In the genomic region with DNA sequence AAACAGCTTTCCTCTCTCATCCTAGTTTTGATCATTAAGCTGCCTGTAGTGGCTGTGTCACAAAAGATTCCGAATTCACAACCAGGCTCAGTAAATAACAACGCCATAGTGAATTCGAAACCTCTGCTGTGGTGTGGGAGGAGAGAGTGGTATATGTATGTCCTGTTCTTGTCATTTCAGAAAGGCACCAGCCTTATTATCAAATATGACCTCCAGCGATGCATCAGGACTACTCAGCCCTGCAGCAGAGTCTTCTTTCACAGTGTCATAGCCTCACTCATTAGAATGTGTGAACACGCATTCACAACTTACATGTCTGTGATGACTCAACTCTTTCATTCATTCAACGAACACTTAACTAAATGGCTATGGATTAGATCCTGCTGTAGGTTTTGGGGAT, we compare ENCODE assay signal across 28 cellular contexts. TPM values are rescaled to one million over a fixed set of nuclear protein-coding genes. Genes with fewer than 3 reads are reported as not detected.
DNase-seq lines count a peak whose midpoint lies in the region; ATAC-seq, FAIRE-seq and TF ChIP-seq lines count a peak whose summit lies in the region.
"Had no signal": no experiment of that assay in that cellular context is flagged by ENCODE, and none has a peak within 500 bp of the region (broad histone marks: within the 10 kb centered on the region; RNA-seq: fewer than 3 reads in every experiment).

No MANE protein-coding gene starts in this region.

- no peak for DNase-seq in activated CD4-positive, alpha-beta T cell treated with anti-CD3 and anti-CD28 coated beads for 36 hours
- no peak for DNase-seq in activated CD4-positive, alpha-beta T cell treated with anti-CD3 and anti-CD28 coated beads for 48 hours
- peak in 1 of 2 donors; percentile 15 for DNase-seq in activated T-cell treated with anti-CD3 and anti-CD28 coated beads, Interleukin-2, amount 50 U/mL, for 72 hours
- DNase-seq in activated T-cell treated with anti-CD3 and anti-CD28 coated beads, Interleukin-2, amount 50 U/mL, for 1 hour: no peak
- DNase-seq in GM18507 (ENCODE audit: extremely low spot score, insufficient read length, low read depth) (no peak), esophagus muscularis mucosa (ENCODE audit: extremely low spot score) (peak; percentile 37), body of pancreas (no peak), NCI-H1694 treated with DMSO at 0.1 percent for 48 hours (lab: John Stamatoyannopoulos, UW) (no peak)
- DNase-seq: 8988T, ACHN, DMS153, DND-41, MM.1S, NCI-H1048, NCI-H1417 treated with DMSO at 0.1 percent for 48 hours, NCI-H187, NCI-H2081 treated with DMSO at 0.1 percent for 48 hours, NCI-H2171, NCI-H226, NCI-H510A, NCI-H69, Right ventricle myocardium superior, RPMI8226 had no signal

- peak; percentile 90 for ATAC-seq in activated CD4-positive, alpha-beta T cell treated with anti-CD3 and anti-CD28 coated beads for 36 hours
- ATAC-seq in activated T-cell treated with anti-CD3 and anti-CD28 coated beads, Interleukin-2, amount 50 U/mL, for 72 hours (replicated peaks in 1 of 2): peak; percentile 71 to 99
- ATAC-seq in body of pancreas: no peak

- H3K27ac ChIP-seq in esophagus muscularis mucosa (replicated peaks in 1 of 4) (no peak overlapping the region), body of pancreas (no peak overlapping the region)
- H3K27ac ChIP-seq: HL-60, KMS-11, SJSA1 had no signal

- H3K27me3 ChIP-seq in esophagus muscularis mucosa (no peaks in the 10 kb centered on the region), body of pancreas (no peaks in the 10 kb centered on the region)
- H3K27me3 ChIP-seq: SJSA1 had no signal

- POLR2A ChIA-PET in activated CD4-positive, alpha-beta T cell treated with anti-CD3 and anti-CD28 coated beads for 36 hours (lab: Charles Lee): no interaction called here

- H3K4me3 Mint-ChIP-seq in activated CD4-positive, alpha-beta T cell treated with anti-CD3 and anti-CD28 coated beads for 36 hours: no peak overlapping the region
- peak overlapping the region in 1 of 2 donors; percentile 20 for H3K4me3 Mint-ChIP-seq in activated T-cell treated with anti-CD3 and anti-CD28 coated beads, Interleukin-2, amount 50 U/mL, for 72 hours
- H3K4me3 Mint-ChIP-seq: IgD-negative memory B cell had no signal

- H3K36me3 ChIP-seq in esophagus muscularis mucosa: no peaks in the 10 kb centered on the region
- H3K36me3 ChIP-seq in body of pancreas (replicated peaks in 1 of 2; ENCODE audit: insufficient read depth in 1 of 2, low read depth in 2 of 2): no peaks in the 10 kb centered on the region
- H3K36me3 ChIP-seq: SJSA1 had no signal

- intact Hi-C loops in activated CD4-positive, alpha-beta T cell treated with anti-CD3 and anti-CD28 coated beads for 36 hours (cut with DNase I, micrococcal nuclease): no loop called here
- intact Hi-C loops in esophagus muscularis mucosa (cut with DNase I): no loop called here
- intact Hi-C loops in body of pancreas (cut with DNase I): no loop called here

- TF ChIP-seq CTCF in esophagus muscularis mucosa (IDR thresholded peaks at IDR 0.05) (no peak), body of pancreas (IDR thresholded peaks at IDR 0.05) (no peak)

- no peak for TF ChIP-seq EP300 in esophagus muscularis mucosa (IDR thresholded peaks at IDR 0.05)

- H3K4me3 ChIP-seq in esophagus muscularis mucosa (no peak overlapping the region), body of pancreas (no peak overlapping the region)
- H3K4me3 ChIP-seq: SJSA1 had no signal

- CTCF ChIA-PET in activated CD4-positive, alpha-beta T cell treated with anti-CD3 and anti-CD28 coated beads for 36 hours (lab: Charles Lee): interaction anchor here (0.9 to 4.0 kb wide), 3 partner anchors 10 to 31 kb away, joined by 3 to 30 read pairs (median 5); no protein-coding TSS in a partner anchor

- FAIRE-seq in GM18507 (lab: Jason Lieb, UNC): peak; percentile 54
- FAIRE-seq: H54 had no signal

- H3K27me3 Mint-ChIP-seq in activated CD4-positive, alpha-beta T cell treated with anti-CD3 and anti-CD28 coated beads for 36 hours: peaks cover 28% of the 10 kb centered on the region
- H3K27me3 Mint-ChIP-seq in activated T-cell treated with anti-CD3 and anti-CD28 coated beads, Interleukin-2, amount 50 U/mL, for 72 hours (ENCODE audit: low read depth): peaks cover 48% of the 10 kb centered on the region

- TF ChIP-seq POLR2A in esophagus muscularis mucosa (IDR thresholded peaks at IDR 0.05; ENCODE audit: low read depth): no peak
- TF ChIP-seq POLR2A in body of pancreas (IDR thresholded peaks at IDR 0.05): no peak

- H3K36me3 Mint-ChIP-seq in activated CD4-positive, alpha-beta T cell treated with anti-CD3 and anti-CD28 coated beads for 36 hours (ENCODE audit: low read depth): no peaks in the 10 kb centered on the region
- H3K36me3 Mint-ChIP-seq in activated T-cell treated with anti-CD3 and anti-CD28 coated beads, Interleukin-2, amount 50 U/mL, for 72 hours (ENCODE audit: insufficient read depth in 2 of 2): no peaks in the 10 kb centered on the region
- H3K36me3 Mint-ChIP-seq: IgD-negative memory B cell had no signal

- H3K4me1 Mint-ChIP-seq in activated CD4-positive, alpha-beta T cell treated with anti-CD3 and anti-CD28 coated beads for 36 hours: no peaks in the 10 kb centered on the region
- peaks cover 5% of the 10 kb centered on the region for H3K4me1 Mint-ChIP-seq in activated T-cell treated with anti-CD3 and anti-CD28 coated beads, Interleukin-2, amount 50 U/mL, for 72 hours (ENCODE audit: low read depth)
- H3K4me1 Mint-ChIP-seq: IgD-negative memory B cell had no signal

- no peaks in the 10 kb centered on the region for H3K9me3 Mint-ChIP-seq in activated CD4-positive, alpha-beta T cell treated with anti-CD3 and anti-CD28 coated beads for 36 hours (ENCODE audit: low read depth)
- H3K9me3 Mint-ChIP-seq in activated T-cell treated with anti-CD3 and anti-CD28 coated beads, Interleukin-2, amount 50 U/mL, for 72 hours: peaks cover 0 to 2% of the 10 kb centered on the region in 2 donors

- H3K27ac Mint-ChIP-seq in activated CD4-positive, alpha-beta T cell treated with anti-CD3 and anti-CD28 coated beads for 36 hours: no peak overlapping the region
- H3K27ac Mint-ChIP-seq in activated T-cell treated with anti-CD3 and anti-CD28 coated beads, Interleukin-2, amount 50 U/mL, for 72 hours: peak overlapping the region; percentile 10
- H3K27ac Mint-ChIP-seq: IgD-negative memory B cell had no signal

- WGBS in esophagus muscularis mucosa: 87% methylated on average over 6 of the region's 6 CpGs
- 71 to 72% methylated on average over 6 of the region's 6 CpGs for WGBS in body of pancreas, 2 donors

- peaks cover 0 to 7% (median 0%) of the 10 kb centered on the region in 4 donors for H3K9me3 ChIP-seq in esophagus muscularis mucosa
- H3K9me3 ChIP-seq in body of pancreas: no peaks in the 10 kb centered on the region
- H3K9me3 ChIP-seq: SJSA1 had no signal

- H3K4me1 ChIP-seq in esophagus muscularis mucosa (no peaks in the 10 kb centered on the region), body of pancreas (no peaks in the 10 kb centered on the region)
- H3K4me1 ChIP-seq: SJSA1 had no signal

RNA-seq across cellular contexts. Expression of a gene that starts 15.3 kb away (rescaled TPM):
- total RNA-seq in activated CD4-positive, alpha-beta T cell treated with anti-CD3 and anti-CD28 coated beads for 36 hours: not detected
- not detected for total RNA-seq in activated T-cell treated with anti-CD3 and anti-CD28 coated beads, Interleukin-2, amount 50 U/mL, for 72 hours
- total RNA-seq in esophagus muscularis mucosa (under 1 TPM in 3 of 4 donors, not detected in 1; 0.23 to 0.45 (median 0.33) TPM), body of pancreas (1 to 10 TPM in 1 of 2 donors, not detected in 1; 1.6 TPM)
- total RNA-seq: Right ventricle myocardium superior, SJSA1 had no signal
